In the genomic region with DNA sequence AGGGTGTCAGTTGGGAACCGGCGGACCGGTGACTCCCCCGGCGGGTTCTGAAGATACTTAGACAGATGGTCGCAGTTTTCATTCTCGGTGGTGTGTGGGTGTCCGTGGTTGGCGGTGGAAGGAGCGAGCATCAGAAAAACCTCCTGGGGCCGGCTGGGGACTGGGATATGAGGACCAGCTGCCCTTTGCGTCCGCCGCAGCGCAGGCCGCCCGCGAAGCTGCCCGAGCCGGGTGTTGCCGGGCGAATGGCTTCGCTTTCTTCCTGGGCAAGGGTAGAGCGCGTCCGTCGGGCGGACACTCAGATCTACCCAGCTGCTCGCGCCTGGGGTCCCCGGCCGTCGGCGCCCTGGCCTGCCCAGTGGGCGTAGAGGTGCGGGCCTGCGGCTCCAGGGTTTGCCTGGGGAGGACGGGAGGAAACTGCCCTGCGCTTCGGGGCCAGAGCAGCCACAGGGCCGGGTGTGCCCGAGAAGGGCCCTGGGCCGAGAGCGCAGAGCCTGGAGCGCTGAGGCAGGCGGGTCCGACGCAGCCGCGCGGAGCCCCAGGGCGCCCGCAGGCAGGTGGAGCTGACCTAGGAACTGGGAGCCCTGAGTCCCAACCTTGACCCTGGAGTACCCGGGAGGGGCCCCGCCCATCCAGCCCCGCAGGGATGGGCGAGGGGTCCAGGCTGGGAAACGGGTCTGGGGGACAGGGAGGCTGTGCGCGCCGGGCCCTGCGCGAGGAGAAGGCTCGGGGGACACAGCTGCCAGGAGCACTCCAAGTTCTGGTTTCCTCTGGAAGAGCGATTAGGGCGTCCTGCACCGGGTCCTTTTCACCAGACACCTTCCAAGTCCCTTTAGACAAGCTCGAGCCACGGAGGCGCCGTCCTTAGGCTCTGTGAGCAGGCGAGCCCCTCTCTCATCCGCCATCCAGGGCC, we compare ENCODE assay signal across 1 cellular context.
TF ChIP-seq lines count a peak whose summit lies in the region.

No MANE protein-coding gene starts in this region.

TF ChIP-seq in H1, 55 proteins besides CTCF, POLR2A, EP300 and RAD21:
- TF ChIP-seq RNF2 (IDR thresholded peaks at IDR 0.05; ENCODE audit: borderline replicate concordance, low read depth, low read length, missing control alignments, poor library complexity, severe bottlenecking) (peak; percentile 52), SUZ12 (IDR thresholded peaks at IDR 0.05; ENCODE audit: low read length) (peak; percentile 96), CHD7 (IDR thresholded peaks at IDR 0.05; ENCODE audit: insufficient replicate concordance, low read length) (no peak), HDAC6 (IDR thresholded peaks at IDR 0.05; ENCODE audit: low read depth, low read length) (no peak), TAF7 (optimal IDR thresholded peaks at IDR 0.05; ENCODE audit: borderline replicate concordance, low read depth, low read length) (no peak), TAF1 (IDR thresholded peaks at IDR 0.05; ENCODE audit: low read depth, low read length) (0 out of 2 replicates have a peak, but pooled peaks have one; percentile 22), BACH1 (IDR thresholded peaks at IDR 0.05; ENCODE audit: low read length) (no peak), HDAC2 (IDR thresholded peaks at IDR 0.05; ENCODE audit: borderline replicate concordance in 1 of 2, low read depth in 2 of 2, low read length in 2 of 2) (0 out of 4 replicates have a peak, but pooled peaks of 1 of the 2 experiments have one; percentile 65), EZH2 (IDR thresholded peaks at IDR 0.05; ENCODE audit: low read depth, low read length, severe bottlenecking) (peak; percentile 93), KDM4A (IDR thresholded peaks at IDR 0.05; ENCODE audit: low read depth, low read length, severe bottlenecking) (peak; percentile 44), CBX5 (IDR thresholded peaks at IDR 0.05; ENCODE audit: low read depth, low read length) (no peak), PHF8 (conservative IDR thresholded peaks at IDR 0.05; ENCODE audit: low read depth, low read length) (no peak)
